ENCODE assay signal across 28 cellular contexts in the genomic region with DNA sequence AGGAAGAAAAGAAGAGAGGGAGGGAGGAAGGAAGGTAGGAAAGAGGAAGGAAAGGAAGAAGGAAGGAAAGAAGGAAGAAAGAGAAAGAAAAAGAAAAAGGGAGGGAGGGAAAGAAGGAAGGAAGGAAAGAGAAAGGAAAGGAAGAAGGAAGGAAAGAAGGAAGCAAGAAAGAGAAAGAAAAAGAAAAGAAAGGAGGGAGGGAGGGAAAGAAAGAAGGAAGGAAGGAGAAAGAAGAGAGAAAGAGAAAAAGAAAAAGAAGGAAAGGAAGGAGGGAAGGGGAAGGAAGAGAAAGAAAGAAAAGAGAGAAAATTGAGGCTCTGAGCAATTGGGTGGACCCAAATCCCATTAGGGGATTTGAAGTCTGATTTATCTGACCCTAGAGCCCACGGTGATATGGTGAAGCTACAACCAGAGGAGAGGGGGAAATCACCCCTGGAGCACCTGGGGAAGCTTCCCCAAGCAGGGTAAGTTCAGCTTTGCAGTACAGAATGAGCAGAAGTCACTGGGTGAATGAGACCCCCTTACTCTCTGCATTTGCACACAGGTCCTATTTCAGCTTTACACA.
"Had no signal": no experiment of that assay in that cellular context is flagged by ENCODE, and none has a peak within 500 bp of the region (broad histone marks: within the 10 kb centered on the region; RNA-seq: fewer than 3 reads in every experiment).

No MANE protein-coding gene starts in this region.

- H3K4me3 Mint-ChIP-seq: naive thymus-derived CD8-positive, alpha-beta T cell; nephron; neural crest cell; stimulated activated effector memory CD8-positive, alpha-beta T cell treated with anti-CD3 and anti-CD28 coated beads, Interleukin-12 subunit alpha, Interleukin-12 subunit beta, amount 100 ng/mL, for 72 hours; stimulated activated naive CD8-positive, alpha-beta T cell treated with anti-CD3 and anti-CD28 coated beads, Interleukin-15, Interleukin-2, amounts not matched to agents 100 ng/mL and 50 ng/mL, for 24 hours; type B pancreatic cell had no signal

- H3K36me3 Mint-ChIP-seq: naive thymus-derived CD8-positive, alpha-beta T cell; stimulated activated effector memory CD8-positive, alpha-beta T cell treated with anti-CD3 and anti-CD28 coated beads, Interleukin-12 subunit alpha, Interleukin-12 subunit beta, amount 100 ng/mL, for 72 hours; type B pancreatic cell had no signal

- H3K36me3 ChIP-seq: heart right ventricle, left lung, lower lobe of right lung, neutrophil, suprapubic skin, thoracic aorta, tibial artery, uterus had no signal

- H3K9me3 Mint-ChIP-seq: naive thymus-derived CD8-positive, alpha-beta T cell; neural crest cell; stimulated activated effector memory CD8-positive, alpha-beta T cell treated with anti-CD3 and anti-CD28 coated beads, Interleukin-12 subunit alpha, Interleukin-12 subunit beta, amount 100 ng/mL, for 72 hours had no signal

- H3K4me1 Mint-ChIP-seq: naive thymus-derived CD8-positive, alpha-beta T cell; neural crest cell had no signal

- H3K27me3 ChIP-seq: hepatocyte, left lung, neutrophil, suprapubic skin, uterus had no signal

- H3K9ac ChIP-seq: parathyroid adenoma had no signal

- H3K9me3 ChIP-seq: heart right ventricle, left lung, lower lobe of right lung, neutrophil, psoas muscle, suprapubic skin, thoracic aorta, tibial artery, uterus had no signal

- H3K4me1 ChIP-seq: tibial artery, uterus had no signal

- DNase-seq: heart right ventricle; islet precursor cell; left lung; lower lobe of right lung; mammary epithelial cell; mesenchymal stem cell; naive thymus-derived CD8-positive, alpha-beta T cell; occipital lobe; psoas muscle; stimulated activated CD4-positive, alpha-beta T cell treated with anti-CD3 and anti-CD28 coated beads, Interleukin-12 subunit alpha, Interleukin-12 subunit beta, amount 100 ng/mL, for 4 hours; stimulated activated CD4-positive, alpha-beta T cell treated with anti-CD3 and anti-CD28 coated beads, Interleukin-15, amount 100 ng/mL, for 24 hours; stimulated activated CD4-positive, alpha-beta T cell treated with anti-CD3 and anti-CD28 coated beads, Interleukin-2, amount 100 ng/mL, for 24 hours; stimulated activated CD4-positive, alpha-beta T cell treated with anti-CD3 and anti-CD28 coated beads, Interleukin-4, amount 100 ng/mL, for 1 hour; stimulated activated naive CD4-positive, alpha-beta T cell; tibial artery; uterus had no signal

- H3K27me3 Mint-ChIP-seq: naive thymus-derived CD8-positive, alpha-beta T cell; type B pancreatic cell had no signal

- H3K4me3 ChIP-seq: heart right ventricle, hepatocyte, left lung, lower lobe of right lung, psoas muscle, skin epidermis, suprapubic skin, thoracic aorta, tibial artery, uterus had no signal

- ATAC-seq: heart right ventricle; left lung; lower lobe of right lung; naive thymus-derived CD8-positive, alpha-beta T cell; psoas muscle; sciatic nerve; stimulated activated effector memory CD8-positive, alpha-beta T cell treated with anti-CD3 and anti-CD28 coated beads, Interleukin-12 subunit alpha, Interleukin-12 subunit beta, amount 100 ng/mL, for 72 hours had no signal

- H2AFZ ChIP-seq: hepatocyte, parathyroid adenoma had no signal

- H3K79me2 ChIP-seq: hepatocyte, parathyroid adenoma had no signal

- H3K27ac ChIP-seq: heart right ventricle, hepatocyte, left lung, lower lobe of right lung, neutrophil, parathyroid adenoma, psoas muscle, skin epidermis, suprapubic skin, thoracic aorta, tibial artery, uterus had no signal

- H3K27ac Mint-ChIP-seq: nephron; stimulated activated effector memory CD8-positive, alpha-beta T cell treated with anti-CD3 and anti-CD28 coated beads, Interleukin-12 subunit alpha, Interleukin-12 subunit beta, amount 100 ng/mL, for 72 hours; stimulated activated naive CD8-positive, alpha-beta T cell treated with anti-CD3 and anti-CD28 coated beads, Interleukin-15, Interleukin-2, amounts not matched to agents 100 ng/mL and 50 ng/mL, for 24 hours; type B pancreatic cell had no signal

- H3K4me2 ChIP-seq: hepatocyte had no signal
